ENCODE assay signal across 22 cellular contexts in genomic region chr20:63267681-63268080, GRCh38. TPM values are rescaled to one million over a fixed set of nuclear protein-coding genes. Genes with fewer than 3 reads are reported as not detected.
DNase-seq lines count a peak whose midpoint lies in the region; ATAC-seq, FAIRE-seq and TF ChIP-seq lines count a peak whose summit lies in the region.
"Had no signal": no experiment of that assay in that cellular context is flagged by ENCODE, and none has a peak within 500 bp of the region (broad histone marks: within the 10 kb centered on the region; RNA-seq: fewer than 3 reads in every experiment).

No MANE protein-coding gene starts in this region.

- H3K9me3 ChIP-seq in HEK293 (ENCODE audit: control insufficient read depth, insufficient read depth, low read depth, low read length), result no peaks in the 10 kb centered on the region

- H3K27ac ChIP-seq in HEK293 (ENCODE audit: extremely low read depth, low read depth, low read length), result no peak overlapping the region
- H3K27ac ChIP-seq: KMS-11 had no signal

- H3K9me3 Mint-ChIP-seq in endothelial cell (ENCODE audit: unreplicated experiment) (no peaks in the 10 kb centered on the region), nephron (no peaks in the 10 kb centered on the region)

- H3K27ac Mint-ChIP-seq in endothelial cell (ENCODE audit: unreplicated experiment), result peak overlapping the region; percentile 38
- H3K27ac Mint-ChIP-seq in nephron, result peak overlapping the region; percentile 83 to 86 (median 86)
- H3K27ac Mint-ChIP-seq: CD14-positive monocyte had no signal

- DNase-seq in endothelial cell (ENCODE audit: low spot score), result no peak
- no peak for DNase-seq in urothelium cell line (ENCODE audit: low spot score)
- DNase-seq in GDM1 (lab: John Stamatoyannopoulos, UW), result no peak
- DNase-seq in HCEC 1CT, result no peak
- DNase-seq: ACHN, EL, IMR-90, NCI-H1105, NCI-H146, NCI-H2029, NCI-H226, NCI-H82, SIG-M5 had no signal

- peak; percentile 71 for FAIRE-seq in urothelium cell line (lab: Jason Lieb, UNC)
- FAIRE-seq: H54 had no signal

- H3K4me3 Mint-ChIP-seq in endothelial cell (ENCODE audit: unreplicated experiment) (peak overlapping the region; percentile 15), nephron (peak overlapping the region; percentile 66 to 93 (median 89))
- H3K4me3 Mint-ChIP-seq: CD14-positive monocyte had no signal

- H3K4me1 Mint-ChIP-seq in endothelial cell (ENCODE audit: unreplicated experiment) (peaks cover 8% of the 10 kb centered on the region), nephron (peaks cover 81% of the 10 kb centered on the region)

- H3K4me3 ChIP-seq in HEK293 (ENCODE audit: low read depth, low read length), result no peak overlapping the region

- POLR2A ChIA-PET in HEK293 (lab: Yijun Ruan, JAX), result no interaction called here

- peaks cover 0 to 5% of the 10 kb centered on the region in 2 experiments; a peak in 1 of 3 replicates for H3K36me3 ChIP-seq in HEK293 (ENCODE audit: control insufficient read depth in 2 of 2, insufficient read depth in 1 of 2, low read length in 2 of 2)

- TF ChIP-seq CTCF in HEK293 (tag by site-specific recombination; IDR thresholded peaks at IDR 0.05) (no peak), endothelial cell (IDR thresholded peaks at IDR 0.05; ENCODE audit: unreplicated experiment) (no peak), nephron (IDR thresholded peaks at IDR 0.05; ENCODE audit: unreplicated experiment in 3 of 3) (no peak)

- ATAC-seq in HG03469 (IDR thresholded peaks at IDR 0.05; ENCODE audit: unreplicated experiment), result no peak
- ATAC-seq: Panc1, SK-N-SH treated with all-trans-retinoic acid at 6 μM for 48 hours had no signal

- no peaks in the 10 kb centered on the region for H3K4me1 ChIP-seq in HEK293 (ENCODE audit: control insufficient read depth, insufficient read depth, low read length)

- H3K27me3 Mint-ChIP-seq in endothelial cell (ENCODE audit: unreplicated experiment), result peaks cover 10% of the 10 kb centered on the region
- peaks cover 4% of the 10 kb centered on the region for H3K27me3 Mint-ChIP-seq in nephron (ENCODE audit: low read depth)

- no peaks in the 10 kb centered on the region for H3K36me3 Mint-ChIP-seq in endothelial cell (ENCODE audit: low read depth, unreplicated experiment)
- no peaks in the 10 kb centered on the region for H3K36me3 Mint-ChIP-seq in nephron (ENCODE audit: low read depth)
- H3K36me3 Mint-ChIP-seq: CD14-positive monocyte had no signal

- CTCF ChIA-PET in HEK293 (lab: Yijun Ruan, JAX), result interaction anchor here (6.6 kb wide), 1 partner anchor 43 kb away, joined by 37 read pairs; no protein-coding TSS in a partner anchor

TF ChIP-seq in HEK293, 187 proteins besides CTCF, POLR2A, EP300 and RAD21:
- TF ChIP-seq ZNF155 (tag by site-specific recombination; IDR thresholded peaks at IDR 0.05) (no peak), ZNF645 (tag by site-specific recombination; IDR thresholded peaks at IDR 0.05) (no peak), GLIS1 (tag by site-specific recombination; IDR thresholded peaks at IDR 0.05) (peak; percentile 49), ZIC2 (tag by site-specific recombination; IDR thresholded peaks at IDR 0.05) (0 out of 2 replicates have a peak, but pooled peaks have one; percentile 7), ZNF423 (tag by site-specific recombination; IDR thresholded peaks at IDR 0.05) (no peak), ZBTB17 (tag by site-specific recombination; IDR thresholded peaks at IDR 0.05) (no peak), ZNF791 (tag by site-specific recombination; IDR thresholded peaks at IDR 0.05) (no peak), PATZ1 (tag by site-specific recombination; IDR thresholded peaks at IDR 0.05) (no peak), ZNF777 (tag by site-specific recombination; IDR thresholded peaks at IDR 0.05; ENCODE audit: borderline replicate concordance) (no peak), ZFP69B (tag by site-specific recombination; IDR thresholded peaks at IDR 0.05) (no peak), ZFP41 (tag by site-specific recombination; IDR thresholded peaks at IDR 0.05; ENCODE audit: borderline replicate concordance) (no peak), MZF1 (tag by site-specific recombination; IDR thresholded peaks at IDR 0.05; ENCODE audit: borderline replicate concordance) (no peak)

RNA-seq across cellular contexts. Expression of gene ARFGAP1, which starts 4.9 kb away (rescaled TPM):
- 106 TPM for total RNA-seq in endothelial cell (ENCODE audit: unreplicated experiment)

RNA-seq across cellular contexts. Expression of gene NKAIN4, which starts 13.4 kb away (rescaled TPM):
- total RNA-seq in endothelial cell (ENCODE audit: unreplicated experiment), result 3.3 TPM
- total RNA-seq: HT1080, IMR-90 had no signal

RNA-seq across cellular contexts. Expression of gene COL20A1, which starts 25.3 kb away (rescaled TPM):
- not detected for total RNA-seq in endothelial cell (ENCODE audit: unreplicated experiment)
- total RNA-seq: HT1080, IMR-90 had no signal

RNA-seq across cellular contexts. Expression of gene BIRC7, which starts 32.0 kb away (rescaled TPM):
- total RNA-seq in endothelial cell (ENCODE audit: unreplicated experiment), result not detected
- total RNA-seq: HT1080, IMR-90 had no signal

RNA-seq across cellular contexts. Expression of gene YTHDF1, which starts 51.8 kb away (rescaled TPM):
- total RNA-seq in endothelial cell (ENCODE audit: unreplicated experiment), result 62.1 TPM
